Comparison of ENCODE assay signal across 13 cellular contexts in genomic region chr10:33115720-33116119, GRCh38.
A peak's percentile ranks its signal among the peaks of the same experiment; 100 is the strongest.
DNase-seq lines count a peak whose midpoint lies in the region; ATAC-seq, FAIRE-seq and TF ChIP-seq lines count a peak whose summit lies in the region.
"Had no signal": no experiment of that assay in that cellular context is flagged by ENCODE, and none has a peak within 500 bp of the region (broad histone marks: within the 10 kb centered on the region; RNA-seq: fewer than 3 reads in every experiment).

No MANE protein-coding gene starts in this region.

- POLR2A ChIA-PET in Panc1 (lab: Charles Lee) (no interaction called here), H1 (lab: Charles Lee; ENCODE audit: partially characterized antibody) (interaction anchor here (0.9 kb wide), 1 partner anchor 29 kb away, joined by 3 read pairs; no protein-coding TSS in a partner anchor)

- H3K23me2 ChIP-seq in H1 (ENCODE audit: low read depth, low read length), result no peaks in the 10 kb centered on the region

- no peaks in the 10 kb centered on the region for H3K4me1 ChIP-seq in Panc1 (ENCODE audit: control insufficient read depth, insufficient read depth, low read length)
- no peaks in the 10 kb centered on the region for H3K4me1 ChIP-seq in H1 (replicated peaks in 1 of 4; ENCODE audit: control insufficient read depth in 3 of 4, insufficient read depth in 4 of 4, low read length in 3 of 4)
- peaks cover 32% of the 10 kb centered on the region for H3K4me1 ChIP-seq in mammary epithelial cell (ENCODE audit: insufficient read depth, low read length)
- no peaks in the 10 kb centered on the region for H3K4me1 ChIP-seq in gastrocnemius medialis
- H3K4me1 ChIP-seq: ascending aorta, BE2C had no signal

- BruUV-seq in Panc1 (replicated peaks; lab: Mats Ljungman, UMichigan), result no TSS peak
- BruUV-seq in mammary epithelial cell (replicated peaks; lab: Mats Ljungman, UMichigan), result no TSS peak

- H4K5ac ChIP-seq in H1 (ENCODE audit: insufficient read length, low read depth, low read length), result no peak overlapping the region

- ATAC-seq in Panc1 (no peak; the same call in 1 of the 2 replicates), esophagus mucosa (no peak), gastrocnemius medialis (no peak)
- ATAC-seq in stimulated activated effector memory CD8-positive, alpha-beta T cell treated with anti-CD3 and anti-CD28 coated beads, Interleukin-12 subunit alpha, Interleukin-12 subunit beta, amount 100 ng/mL, for 72 hours, result peak; percentile 56

- TF ChIP-seq CTCF in Panc1 (IDR thresholded peaks at IDR 0.05), result no peak
- TF ChIP-seq CTCF in H1 (IDR thresholded peaks at IDR 0.05; ENCODE audit: control extremely low read depth in 1 of 3, insufficient read depth in 1 of 3, low read depth in 1 of 3, low read length in 3 of 3), result no peak
- TF ChIP-seq CTCF in mammary epithelial cell (conservative IDR thresholded peaks at IDR 0.05 in 1 of 2, IDR thresholded peaks at IDR 0.05 in 1 of 2; ENCODE audit: extremely low read depth in 1 of 2, insufficient read depth in 1 of 2, low read depth in 1 of 2, low read length in 2 of 2), result no peak
- TF ChIP-seq CTCF in gastrocnemius medialis (IDR thresholded peaks at IDR 0.05 in 4 of 5, conservative IDR thresholded peaks at IDR 0.05 in 1 of 5), result no peak

- no peak for TF ChIP-seq POLR2A in H1 (IDR thresholded peaks at IDR 0.05; ENCODE audit: control extremely low read depth in 1 of 2, low read depth in 2 of 2, low read length in 2 of 2)
- TF ChIP-seq POLR2A in gastrocnemius medialis (IDR thresholded peaks at IDR 0.05), result no peak

- DNase-seq in activated naive CD4-positive, alpha-beta T cell treated with anti-CD3 and anti-CD28 coated beads, Interleukin-2, amount 10 ng/mL, durations not matched to agents 7 days and 5 days, result no peak
- no peak for DNase-seq in activated naive CD4-positive, alpha-beta T cell treated with anti-CD3 and anti-CD28 coated beads for 36 hours
- DNase-seq in Panc1 (ENCODE audit: low read depth, low spot score) (no peak), H1 (ENCODE audit: low read depth in 1 of 2, low spot score in 2 of 2) (no peak), mammary epithelial cell (no peak), gastrocnemius medialis (no peak)
- DNase-seq in stimulated activated effector memory CD8-positive, alpha-beta T cell treated with anti-CD3 and anti-CD28 coated beads, Interleukin-12 subunit alpha, Interleukin-12 subunit beta, amount 100 ng/mL, for 72 hours (ENCODE audit: low spot score in 2 of 2), result no peak
- DNase-seq: activated CD4-positive, alpha-beta T cell treated with anti-CD3 and anti-CD28 coated beads for 4 hours; NCI-H1417 treated with DMSO at 0.1 percent for 48 hours had no signal

- no peaks in the 10 kb centered on the region for H3K27me3 ChIP-seq in Panc1 (ENCODE audit: control insufficient read depth, insufficient read depth, low read length)
- no peaks in the 10 kb centered on the region for H3K27me3 ChIP-seq in H1 (replicated peaks in 1 of 4; ENCODE audit: control insufficient read depth in 3 of 4, extremely low read depth in 1 of 4, insufficient read depth in 3 of 4, low read length in 3 of 4)
- H3K27me3 ChIP-seq in mammary epithelial cell (ENCODE audit: insufficient read depth, low read length), result no peaks in the 10 kb centered on the region
- no peaks in the 10 kb centered on the region for H3K27me3 ChIP-seq in gastrocnemius medialis
- H3K27me3 ChIP-seq: ascending aorta, BE2C, SJSA1 had no signal

- TF ChIP-seq RAD21 in H1 (IDR thresholded peaks at IDR 0.05 in 1 of 2, conservative IDR thresholded peaks at IDR 0.05 in 1 of 2; ENCODE audit: low read depth in 2 of 2, low read length in 2 of 2), result no peak

- no peak overlapping the region for H3K4me3 Mint-ChIP-seq in activated naive CD4-positive, alpha-beta T cell treated with anti-CD3 and anti-CD28 coated beads, Interleukin-2, amount 10 ng/mL, durations not matched to agents 7 days and 5 days
- H3K4me3 Mint-ChIP-seq in activated naive CD4-positive, alpha-beta T cell treated with anti-CD3 and anti-CD28 coated beads for 36 hours, result no peak overlapping the region
- peak overlapping the region; percentile 57 for H3K4me3 Mint-ChIP-seq in stimulated activated effector memory CD8-positive, alpha-beta T cell treated with anti-CD3 and anti-CD28 coated beads, Interleukin-12 subunit alpha, Interleukin-12 subunit beta, amount 100 ng/mL, for 72 hours

- H3K4me2 ChIP-seq in H1 (ENCODE audit: insufficient read depth in 1 of 2, low read depth in 2 of 2, low read length in 2 of 2) (no peak overlapping the region), mammary epithelial cell (ENCODE audit: insufficient read depth, low read depth, low read length) (no peak overlapping the region)

- H3K27me3 Mint-ChIP-seq in activated naive CD4-positive, alpha-beta T cell treated with anti-CD3 and anti-CD28 coated beads, Interleukin-2, amount 10 ng/mL, durations not matched to agents 7 days and 5 days, result no peaks in the 10 kb centered on the region
- no peaks in the 10 kb centered on the region for H3K27me3 Mint-ChIP-seq in activated naive CD4-positive, alpha-beta T cell treated with anti-CD3 and anti-CD28 coated beads for 36 hours (ENCODE audit: low read depth)

- no peak overlapping the region for H4K91ac ChIP-seq in H1 (replicated peaks; ENCODE audit: insufficient read length, low read length)

- H3K4me3 ChIP-seq in Panc1 (ENCODE audit: low read depth in 2 of 2, low read length in 2 of 2) (no peak overlapping the region), H1 (ENCODE audit: extremely low read depth in 1 of 4, insufficient read depth in 2 of 4, low read depth in 3 of 4, low read length in 4 of 4) (no peak overlapping the region), mammary epithelial cell (replicated peaks in 1 of 3; ENCODE audit: insufficient read depth in 1 of 3, low read depth in 2 of 3, low read length in 3 of 3) (no peak overlapping the region), gastrocnemius medialis (no peak overlapping the region)
- H3K4me3 ChIP-seq: ascending aorta, SJSA1 had no signal

- H2AK5ac ChIP-seq in H1 (ENCODE audit: low read depth, low read length), result no peak overlapping the region

- 93% methylated on average over 11 of the region's 11 CpGs; no CpG with 5 or more reads in 1 of the 2 experiments for whole genome bisulfite sequencing in H1 (ENCODE audit: extremely low coverage in 1 of 2, insufficient coverage in 1 of 2, insufficient read length in 1 of 2, insufficient replicate concordance in 2 of 2, low coverage in 1 of 2, low lambda C conversion rate in 2 of 2, missing lambda C conversion rate in 1 of 2), 2 experiments
- WGBS in mammary epithelial cell (ENCODE audit: low coverage, missing lambda C conversion rate), result 98% methylated on average over 11 of the region's 11 CpGs

- no peak overlapping the region for H3K9ac ChIP-seq in H1 (replicated peaks in 1 of 4; ENCODE audit: extremely low read depth in 1 of 4, low read depth in 3 of 4, low read length in 3 of 4)
- H3K9ac ChIP-seq in mammary epithelial cell (ENCODE audit: insufficient read depth, low read length), result no peak overlapping the region

- no peaks in the 10 kb centered on the region for H3K79me1 ChIP-seq in H1 (ENCODE audit: low read depth, low read length)

- H3K27ac ChIP-seq in Panc1 (ENCODE audit: low read length) (peak overlapping the region; percentile 61; the same call in 1 of the 2 replicates), H1 (ENCODE audit: low read depth, low read length) (no peak overlapping the region), mammary epithelial cell (ENCODE audit: insufficient read depth, low read depth, low read length) (no peak overlapping the region), gastrocnemius medialis (no peak overlapping the region)
- H3K27ac ChIP-seq: ascending aorta, SJSA1 had no signal

- no peak overlapping the region; the same call in 1 of the 2 replicates for H2BK20ac ChIP-seq in H1 (ENCODE audit: low read length)

- in situ Hi-C loops in Panc1 (cut with HindIII; ENCODE audit: low pct_unique_long_range_greater_than_20kb, low sequenced_read_pairs), result no loop called here
- in situ Hi-C loops in mammary epithelial cell (cut with MboI; ENCODE audit: low sequenced_read_pairs in 2 of 2), result no loop called here
- in situ Hi-C loops in gastrocnemius medialis (cut with MboI; ENCODE audit: low sequenced_read_pairs in 4 of 4), result no loop called here

- no peaks in the 10 kb centered on the region for H4K20me1 ChIP-seq in H1 (replicated peaks in 1 of 2; ENCODE audit: control insufficient read depth in 1 of 2, insufficient read depth in 2 of 2, low read length in 2 of 2)
- H4K20me1 ChIP-seq in mammary epithelial cell (ENCODE audit: insufficient read depth, low read length), result no peaks in the 10 kb centered on the region

- H2BK15ac ChIP-seq in H1 (ENCODE audit: low read length), result 0 out of 2 replicates have a peak overlapping the region, but pooled peaks have one; percentile 54

- CTCF ChIA-PET in activated naive CD4-positive, alpha-beta T cell treated with anti-CD3 and anti-CD28 coated beads, Interleukin-2, amount 10 ng/mL, durations not matched to agents 7 days and 5 days (lab: Charles Lee), result interaction anchor here (0.6 to 1.7 kb wide), 9 partner anchors 11 to 757 kb away, joined by 3 to 13 read pairs (median 4); no protein-coding TSS in a partner anchor
- CTCF ChIA-PET in activated naive CD4-positive, alpha-beta T cell treated with anti-CD3 and anti-CD28 coated beads for 36 hours (lab: Charles Lee), result interaction anchor here (1.0 to 2.5 kb wide), 7 partner anchors 10 to 107 kb away, joined by 3 to 20 read pairs (median 5); no protein-coding TSS in a partner anchor
- CTCF ChIA-PET in Panc1 (lab: Charles Lee) (interaction anchor here (0.8 kb wide), 1 partner anchor 72 kb away, joined by 3 read pairs; no protein-coding TSS in a partner anchor), H1 (lab: Charles Lee; ENCODE audit: partially characterized antibody) (interaction anchor here (0.6 to 4.8 kb wide), 39 partner anchors 9 to 912 kb away, joined by 3 to 34 read pairs (median 4); no protein-coding TSS in a partner anchor), mammary epithelial cell (lab: Charles Lee; ENCODE audit: low non-redundant PET) (interaction anchor here (0.6 kb wide), 1 partner anchor 24 kb away, joined by 4 read pairs; no protein-coding TSS in a partner anchor)

- peak overlapping the region; percentile 78 for H3K27ac Mint-ChIP-seq in activated naive CD4-positive, alpha-beta T cell treated with anti-CD3 and anti-CD28 coated beads, Interleukin-2, amount 10 ng/mL, durations not matched to agents 7 days and 5 days
- H3K27ac Mint-ChIP-seq in activated naive CD4-positive, alpha-beta T cell treated with anti-CD3 and anti-CD28 coated beads for 36 hours, result no peak overlapping the region
- H3K27ac Mint-ChIP-seq in stimulated activated effector memory CD8-positive, alpha-beta T cell treated with anti-CD3 and anti-CD28 coated beads, Interleukin-12 subunit alpha, Interleukin-12 subunit beta, amount 100 ng/mL, for 72 hours, result peak overlapping the region; percentile 52

- H3K9me3 ChIP-seq in Panc1 (ENCODE audit: control insufficient read depth, insufficient read depth, low read depth, low read length) (no peaks in the 10 kb centered on the region), H1 (ENCODE audit: insufficient read depth in 2 of 2, low read depth in 1 of 2, low read length in 1 of 2) (no peaks in the 10 kb centered on the region), mammary epithelial cell (replicated peaks; ENCODE audit: insufficient read depth, low read length) (no peaks in the 10 kb centered on the region), gastrocnemius medialis (no peaks in the 10 kb centered on the region)
- H3K9me3 ChIP-seq: ascending aorta, BE2C, SJSA1 had no signal

- H3K36me3 Mint-ChIP-seq in activated naive CD4-positive, alpha-beta T cell treated with anti-CD3 and anti-CD28 coated beads, Interleukin-2, amount 10 ng/mL, durations not matched to agents 7 days and 5 days, result peaks cover 9% of the 10 kb centered on the region
- peaks cover 2% of the 10 kb centered on the region for H3K36me3 Mint-ChIP-seq in activated naive CD4-positive, alpha-beta T cell treated with anti-CD3 and anti-CD28 coated beads for 36 hours (ENCODE audit: low read depth)
- peaks cover 11% of the 10 kb centered on the region for H3K36me3 Mint-ChIP-seq in stimulated activated effector memory CD8-positive, alpha-beta T cell treated with anti-CD3 and anti-CD28 coated beads, Interleukin-12 subunit alpha, Interleukin-12 subunit beta, amount 100 ng/mL, for 72 hours

- H2AFZ ChIP-seq in H1 (ENCODE audit: low read length) (no peak overlapping the region), mammary epithelial cell (ENCODE audit: low read depth, low read length) (no peak overlapping the region)

- no peak for FAIRE-seq in H1 (lab: Jason Lieb, UNC)

- intact Hi-C loops in activated naive CD4-positive, alpha-beta T cell treated with anti-CD3 and anti-CD28 coated beads for 36 hours (cut with micrococcal nuclease), result loop anchor here (1.0 kb wide), 1 partner anchor 40 kb away; no protein-coding TSS in a partner anchor
- intact Hi-C loops in Panc1 (cut with micrococcal nuclease; ENCODE audit: unreplicated experiment) (no loop called here), mammary epithelial cell (cut with micrococcal nuclease) (loop anchor here (5.0 kb wide), 1 partner anchor 42 kb away; no protein-coding TSS in a partner anchor), gastrocnemius medialis (cut with DNase I; ENCODE audit: low total_unique reads) (no loop called here)

- H2BK120ac ChIP-seq in H1 (replicated peaks; ENCODE audit: low read depth, low read length), result no peak overlapping the region

- no peak overlapping the region for H4K8ac ChIP-seq in H1 (ENCODE audit: extremely low read depth, insufficient read depth, low read length)

- peak overlapping the region; percentile 44; the same call in 1 of the 2 replicates for H2BK12ac ChIP-seq in H1 (ENCODE audit: low read depth, low read length)

- H3K56ac ChIP-seq in H1 (replicated peaks; ENCODE audit: insufficient read length, low read depth, low read length), result no peak overlapping the region

- H3K79me2 ChIP-seq in H1 (ENCODE audit: control insufficient read depth in 1 of 2, insufficient read depth in 2 of 2, low read length in 2 of 2), result no peaks in the 10 kb centered on the region
- H3K79me2 ChIP-seq in mammary epithelial cell (ENCODE audit: insufficient read depth, low read length), result no peaks in the 10 kb centered on the region

- H3K36me3 ChIP-seq in Panc1 (ENCODE audit: control insufficient read depth, insufficient read depth, low read length), result no peaks in the 10 kb centered on the region
- no peaks in the 10 kb centered on the region for H3K36me3 ChIP-seq in H1 (ENCODE audit: control insufficient read depth in 2 of 4, insufficient read depth in 4 of 4, low read length in 3 of 4)
- no peaks in the 10 kb centered on the region for H3K36me3 ChIP-seq in mammary epithelial cell (ENCODE audit: insufficient read depth, low read length)
- no peaks in the 10 kb centered on the region for H3K36me3 ChIP-seq in gastrocnemius medialis
- H3K36me3 ChIP-seq: ascending aorta, BE2C, SJSA1 had no signal

- H3K4ac ChIP-seq in H1 (replicated peaks; ENCODE audit: insufficient read length, low read depth, low read length), result no peak overlapping the region

- dilution Hi-C loops in mammary epithelial cell (cut with HindIII; ENCODE audit: low sequenced_read_pairs), result loop anchor here (25.0 kb wide), 1 partner anchor 103 kb away; no protein-coding TSS in a partner anchor

- no peak overlapping the region for H2BK5ac ChIP-seq in H1 (ENCODE audit: low read depth, low read length)

- H3K9me3 Mint-ChIP-seq in activated naive CD4-positive, alpha-beta T cell treated with anti-CD3 and anti-CD28 coated beads, Interleukin-2, amount 10 ng/mL, durations not matched to agents 7 days and 5 days, result peaks cover 2% of the 10 kb centered on the region
- H3K9me3 Mint-ChIP-seq in activated naive CD4-positive, alpha-beta T cell treated with anti-CD3 and anti-CD28 coated beads for 36 hours, result no peaks in the 10 kb centered on the region
- no peaks in the 10 kb centered on the region for H3K9me3 Mint-ChIP-seq in stimulated activated effector memory CD8-positive, alpha-beta T cell treated with anti-CD3 and anti-CD28 coated beads, Interleukin-12 subunit alpha, Interleukin-12 subunit beta, amount 100 ng/mL, for 72 hours

- H3K4me1 Mint-ChIP-seq in activated naive CD4-positive, alpha-beta T cell treated with anti-CD3 and anti-CD28 coated beads, Interleukin-2, amount 10 ng/mL, durations not matched to agents 7 days and 5 days, result peaks cover 77% of the 10 kb centered on the region
- H3K4me1 Mint-ChIP-seq in activated naive CD4-positive, alpha-beta T cell treated with anti-CD3 and anti-CD28 coated beads for 36 hours (ENCODE audit: low read depth), result peaks cover 59% of the 10 kb centered on the region
- H3K4me1 Mint-ChIP-seq in stimulated activated effector memory CD8-positive, alpha-beta T cell treated with anti-CD3 and anti-CD28 coated beads, Interleukin-12 subunit alpha, Interleukin-12 subunit beta, amount 100 ng/mL, for 72 hours, result peaks cover 86% of the 10 kb centered on the region

- no peak overlapping the region for H3K18ac ChIP-seq in H1 (ENCODE audit: extremely low read depth, low read length)

- no peak overlapping the region for H3K23ac ChIP-seq in H1 (ENCODE audit: insufficient read length)

- H3K14ac ChIP-seq in H1 (ENCODE audit: insufficient read length), result no peak overlapping the region

- TF ChIP-seq EP300 in H1 (IDR thresholded peaks at IDR 0.05; ENCODE audit: borderline replicate concordance in 1 of 2, low read depth in 2 of 2, low read length in 2 of 2), result no peak

Comparison
In these comparisons a context has a peak if more than half of its experiments do, and no peak if none do; other contexts are left out.
1. intact Hi-C loops: an anchor here in activated naive CD4-positive, alpha-beta T cell treated with anti-CD3 and anti-CD28 coated beads for 36 hours (1.0 kb wide) and mammary epithelial cell (5.0 kb wide); none called in Panc1 and gastrocnemius medialis.